13 cellular contexts compared by ENCODE assay signal in the genomic region with DNA sequence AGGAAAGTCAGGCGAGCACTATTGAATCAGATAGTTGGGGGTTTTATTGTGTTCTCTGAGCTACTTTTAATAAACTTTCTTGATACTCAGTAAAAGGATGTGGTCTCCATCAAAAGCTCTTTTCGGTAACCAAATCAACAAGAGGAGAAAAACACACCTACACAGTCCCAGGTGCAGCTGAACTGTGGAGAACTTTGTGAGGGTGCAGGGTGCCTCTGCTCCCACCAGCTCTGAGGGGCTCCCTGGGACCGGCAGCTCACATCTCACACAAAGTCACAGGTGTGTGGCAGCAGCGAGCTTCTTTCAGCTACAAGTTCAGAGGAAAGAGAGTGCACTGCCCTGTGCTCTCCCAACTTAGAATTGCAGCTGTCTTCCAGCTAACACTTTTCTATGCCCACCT.
A peak's percentile ranks its signal among the peaks of the same experiment; 100 is the strongest.
DNase-seq lines count a peak whose midpoint lies in the region; ATAC-seq, FAIRE-seq and TF ChIP-seq lines count a peak whose summit lies in the region.
"Had no signal": no experiment of that assay in that cellular context is flagged by ENCODE, and none has a peak within 500 bp of the region (broad histone marks: within the 10 kb centered on the region; RNA-seq: fewer than 3 reads in every experiment).

No MANE protein-coding gene starts in this region.

- peak; percentile 29 for FAIRE-seq in GM18507 (lab: Jason Lieb, UNC)
- FAIRE-seq: D721Med had no signal

- DNase-seq in GM18507 (ENCODE audit: extremely low spot score, insufficient read length, low read depth) (no peak), cortex of kidney (lab: John Stamatoyannopoulos, UW) (no peak), foreskin keratinocyte (no peak)
- DNase-seq in activated CD4-positive, alpha-beta T cell treated with anti-CD3 and anti-CD28 coated beads for 1 hour = peak; percentile 15
- peak in 2 of 3 experiments; percentile 3 to 29 for DNase-seq in stimulated activated CD4-positive, alpha-beta T cell treated with anti-CD3 and anti-CD28 coated beads, TNF-alpha, amount 100 ng/mL, for 4 hours (ENCODE audit: low read depth in 3 of 3)
- DNase-seq: NCI-H345, T1000 had no signal

- H3K27ac ChIP-seq in foreskin keratinocyte = no peak overlapping the region
- H3K27ac ChIP-seq: prostate gland had no signal

- no peaks in the 10 kb centered on the region for H3K27me3 Mint-ChIP-seq in activated naive CD4-positive, alpha-beta T cell treated with anti-CD3 and anti-CD28 coated beads, Interleukin-2, amount 50 U/mL, for 24 hours

- peaks cover 67% of the 10 kb centered on the region for H3K4me1 Mint-ChIP-seq in activated naive CD4-positive, alpha-beta T cell treated with anti-CD3 and anti-CD28 coated beads, Interleukin-2, amount 50 U/mL, for 24 hours

- no peaks in the 10 kb centered on the region for H3K4me1 ChIP-seq in foreskin keratinocyte
- H3K4me1 ChIP-seq: prostate gland had no signal

- no peaks in the 10 kb centered on the region for H3K27me3 ChIP-seq in foreskin keratinocyte

- H3K36me3 Mint-ChIP-seq in activated naive CD4-positive, alpha-beta T cell treated with anti-CD3 and anti-CD28 coated beads, Interleukin-2, amount 50 U/mL, for 24 hours = no peaks in the 10 kb centered on the region

- H3K9me3 Mint-ChIP-seq in activated naive CD4-positive, alpha-beta T cell treated with anti-CD3 and anti-CD28 coated beads, Interleukin-2, amount 50 U/mL, for 24 hours = peaks cover 9% of the 10 kb centered on the region
- H3K9me3 Mint-ChIP-seq: dendritic cell treated with granulocyte-macrophage colony-stimulating factor and Interleukin-4, amounts not matched to agents 40 ng/mL and 50 ng/mL, for 4 days had no signal

- H3K27ac Mint-ChIP-seq in activated naive CD4-positive, alpha-beta T cell treated with anti-CD3 and anti-CD28 coated beads, Interleukin-2, amount 50 U/mL, for 24 hours = peak overlapping the region; percentile 65
- H3K27ac Mint-ChIP-seq: dendritic cell treated with granulocyte-macrophage colony-stimulating factor and Interleukin-4, amounts not matched to agents 40 ng/mL and 50 ng/mL, for 4 days had no signal

- peak overlapping the region; percentile 70 for H3K4me3 Mint-ChIP-seq in activated naive CD4-positive, alpha-beta T cell treated with anti-CD3 and anti-CD28 coated beads, Interleukin-2, amount 50 U/mL, for 24 hours
- H3K4me3 Mint-ChIP-seq: dendritic cell treated with granulocyte-macrophage colony-stimulating factor and Interleukin-4, amounts not matched to agents 40 ng/mL and 50 ng/mL, for 4 days had no signal

- TF ChIP-seq CTCF in foreskin keratinocyte (conservative IDR thresholded peaks at IDR 0.05) = no peak

- ATAC-seq in HG02981 (IDR thresholded peaks at IDR 0.05; ENCODE audit: unreplicated experiment) (no peak), HG03159 (IDR thresholded peaks at IDR 0.05; ENCODE audit: unreplicated experiment) (no peak), foreskin keratinocyte (no peak)

Comparison
In these comparisons a context has a peak if more than half of its experiments do, and no peak if none do; other contexts are left out.
1. DNase-seq: peak in activated CD4-positive, alpha-beta T cell treated with anti-CD3 and anti-CD28 coated beads for 1 hour (single experiment) and stimulated activated CD4-positive, alpha-beta T cell treated with anti-CD3 and anti-CD28 coated beads, TNF-alpha, amount 100 ng/mL, for 4 hours (2 of 3); none in GM18507 (single experiment), cortex of kidney (single experiment) and foreskin keratinocyte (0 of 2).